ENCODE assay signal across 12 cellular contexts in genomic region chr1:225940385-225941151, GRCh38. TPM values are rescaled to one million over a fixed set of nuclear protein-coding genes. Genes with fewer than 3 reads are reported as not detected.
DNase-seq lines count a peak whose midpoint lies in the region; ATAC-seq and TF ChIP-seq lines count a peak whose summit lies in the region.
"Had no signal": no experiment of that assay in that cellular context is flagged by ENCODE, and none has a peak within 500 bp of the region (broad histone marks: within the 10 kb centered on the region; RNA-seq: fewer than 3 reads in every experiment).

No MANE protein-coding gene starts in this region.

- H3K9me2 ChIP-seq in OCI-LY1 (ENCODE audit: low read depth, low read length), result no peaks in the 10 kb centered on the region

- H4K20me1 ChIP-seq in OCI-LY1 (ENCODE audit: insufficient read depth, low read length), result no peaks in the 10 kb centered on the region

- no peaks in the 10 kb centered on the region for H3K27me3 ChIP-seq in OCI-LY1 (ENCODE audit: insufficient read depth, low read length)

- H3K9me3 Mint-ChIP-seq in stimulated activated effector memory CD8-positive, alpha-beta T cell treated with anti-CD3 and anti-CD28 coated beads, Interleukin-12 subunit alpha, Interleukin-12 subunit beta, amount 100 ng/mL, for 72 hours, result no peaks in the 10 kb centered on the region
- H3K9me3 Mint-ChIP-seq: activated CD4-positive, alpha-beta memory T cell treated with anti-CD3 and anti-CD28 coated beads for 36 hours had no signal

- no peak overlapping the region for H3K4me2 ChIP-seq in OCI-LY1 (ENCODE audit: low read length)

- H3K27ac Mint-ChIP-seq in stimulated activated effector memory CD8-positive, alpha-beta T cell treated with anti-CD3 and anti-CD28 coated beads, Interleukin-12 subunit alpha, Interleukin-12 subunit beta, amount 100 ng/mL, for 72 hours, result no peak overlapping the region
- H3K27ac Mint-ChIP-seq: activated CD4-positive, alpha-beta memory T cell treated with anti-CD3 and anti-CD28 coated beads for 36 hours had no signal

- H3K36me3 Mint-ChIP-seq in stimulated activated effector memory CD8-positive, alpha-beta T cell treated with anti-CD3 and anti-CD28 coated beads, Interleukin-12 subunit alpha, Interleukin-12 subunit beta, amount 100 ng/mL, for 72 hours, result no peaks in the 10 kb centered on the region
- H3K36me3 Mint-ChIP-seq: activated CD4-positive, alpha-beta memory T cell treated with anti-CD3 and anti-CD28 coated beads for 36 hours had no signal

- ATAC-seq in stimulated activated effector memory CD8-positive, alpha-beta T cell treated with anti-CD3 and anti-CD28 coated beads, Interleukin-12 subunit alpha, Interleukin-12 subunit beta, amount 100 ng/mL, for 72 hours, result peak; percentile 4
- no peak for ATAC-seq in GM18511 (IDR thresholded peaks at IDR 0.05; ENCODE audit: unreplicated experiment)

- H3K4me1 Mint-ChIP-seq in stimulated activated effector memory CD8-positive, alpha-beta T cell treated with anti-CD3 and anti-CD28 coated beads, Interleukin-12 subunit alpha, Interleukin-12 subunit beta, amount 100 ng/mL, for 72 hours, result peaks cover 10% of the 10 kb centered on the region

- peaks cover 48% of the 10 kb centered on the region for H3K4me1 ChIP-seq in OCI-LY1 (ENCODE audit: insufficient read depth, low read length, severe bottlenecking)

- no peak overlapping the region for H2AFZ ChIP-seq in OCI-LY1 (ENCODE audit: low read length)

- peak overlapping the region; percentile 75 for H3K27ac ChIP-seq in OCI-LY1 (ENCODE audit: low read depth, low read length, poor library complexity, severe bottlenecking)

- no peaks in the 10 kb centered on the region for H3K9me3 ChIP-seq in OCI-LY1 (ENCODE audit: low read length)

- no peak for TF ChIP-seq CTCF in OCI-LY1 (IDR thresholded peaks at IDR 0.05; ENCODE audit: low read length)

- DNase-seq in iPS-NIHi7 (ENCODE audit: extremely low spot score) (peak; percentile 10), activated gamma-delta T cell treated with Interleukin-2 at 50 U/mL for 16 hours (no peak), SK-N-DZ (ENCODE audit: low spot score) (no peak)
- DNase-seq in stimulated activated effector memory CD8-positive, alpha-beta T cell treated with anti-CD3 and anti-CD28 coated beads, Interleukin-12 subunit alpha, Interleukin-12 subunit beta, amount 100 ng/mL, for 72 hours (ENCODE audit: low spot score in 2 of 2), result no peak
- DNase-seq: activated CD4-positive, alpha-beta memory T cell treated with anti-CD3 and anti-CD28 coated beads for 36 hours; activated effector memory CD4-positive, alpha-beta T cell treated with Interleukin-2 at 50 U/mL for 16 hours; DMS 273 treated with DMSO at 0.1 percent for 48 hours; midbrain; NCI-H2081; SHP77 treated with DMSO at 0.1 percent for 48 hours had no signal

- H3K4me3 ChIP-seq in OCI-LY1 (ENCODE audit: low read depth, low read length, poor library complexity, severe bottlenecking), result no peak overlapping the region

- no peak overlapping the region for H3K4me3 Mint-ChIP-seq in stimulated activated effector memory CD8-positive, alpha-beta T cell treated with anti-CD3 and anti-CD28 coated beads, Interleukin-12 subunit alpha, Interleukin-12 subunit beta, amount 100 ng/mL, for 72 hours
- H3K4me3 Mint-ChIP-seq: activated CD4-positive, alpha-beta memory T cell treated with anti-CD3 and anti-CD28 coated beads for 36 hours had no signal

- no peaks in the 10 kb centered on the region for H3K79me2 ChIP-seq in OCI-LY1 (ENCODE audit: insufficient read depth, low read length)

- H3K36me3 ChIP-seq in OCI-LY1 (ENCODE audit: insufficient read depth, low read length), result no peaks in the 10 kb centered on the region

- no peaks in the 10 kb centered on the region for H3F3A ChIP-seq in OCI-LY1 (ENCODE audit: insufficient read depth, low read length)

- H3K9ac ChIP-seq in OCI-LY1 (ENCODE audit: low read length), result no peak overlapping the region

RNA-seq across cellular contexts. Expression of gene LEFTY2, which starts 0.5 kb away (rescaled TPM):
- polyA plus RNA-seq in SK-N-DZ (2014; cell fraction: cytosol; rRNA removed), result 1.4 and 2.0 TPM in 2 replicates
- polyA plus RNA-seq in SK-N-DZ (2014; cell fraction: nucleus; rRNA removed), result 0.38 and 0.92 TPM in 2 replicates

RNA-seq across cellular contexts. Expression of gene PYCR2, which starts 16.5 kb away (rescaled TPM):
- 60.0 and 70.2 TPM in 2 replicates for polyA plus RNA-seq in SK-N-DZ (2014; cell fraction: cytosol; rRNA removed)
- 102 and 118 TPM in 2 replicates for polyA plus RNA-seq in SK-N-DZ (2014; cell fraction: nucleus; rRNA removed)

RNA-seq across cellular contexts. Expression of gene LEFTY1, which starts 51.6 kb away (rescaled TPM):
- polyA plus RNA-seq in SK-N-DZ (2014; cell fraction: cytosol; rRNA removed), result not detected in 2 replicates
- not detected in 2 replicates for polyA plus RNA-seq in SK-N-DZ (2014; cell fraction: nucleus; rRNA removed)

RNA-seq across cellular contexts. Expression of gene TMEM63A, which starts 58.4 kb away (rescaled TPM):
- polyA plus RNA-seq in SK-N-DZ (2014; cell fraction: cytosol; rRNA removed), result 0.13 and 1.2 TPM in 2 replicates
- polyA plus RNA-seq in SK-N-DZ (2014; cell fraction: nucleus; rRNA removed), result 0.49 and 1.0 TPM in 2 replicates

RNA-seq across cellular contexts. Expression of gene SDE2, which starts 58.6 kb away (rescaled TPM):
- polyA plus RNA-seq in SK-N-DZ (2014; cell fraction: cytosol; rRNA removed), result 15.7 and 18.0 TPM in 2 replicates
- polyA plus RNA-seq in SK-N-DZ (2014; cell fraction: nucleus; rRNA removed), result 5.6 and 6.2 TPM in 2 replicates
